ENCODE assay signal across 9 cellular contexts in the genomic region with DNA sequence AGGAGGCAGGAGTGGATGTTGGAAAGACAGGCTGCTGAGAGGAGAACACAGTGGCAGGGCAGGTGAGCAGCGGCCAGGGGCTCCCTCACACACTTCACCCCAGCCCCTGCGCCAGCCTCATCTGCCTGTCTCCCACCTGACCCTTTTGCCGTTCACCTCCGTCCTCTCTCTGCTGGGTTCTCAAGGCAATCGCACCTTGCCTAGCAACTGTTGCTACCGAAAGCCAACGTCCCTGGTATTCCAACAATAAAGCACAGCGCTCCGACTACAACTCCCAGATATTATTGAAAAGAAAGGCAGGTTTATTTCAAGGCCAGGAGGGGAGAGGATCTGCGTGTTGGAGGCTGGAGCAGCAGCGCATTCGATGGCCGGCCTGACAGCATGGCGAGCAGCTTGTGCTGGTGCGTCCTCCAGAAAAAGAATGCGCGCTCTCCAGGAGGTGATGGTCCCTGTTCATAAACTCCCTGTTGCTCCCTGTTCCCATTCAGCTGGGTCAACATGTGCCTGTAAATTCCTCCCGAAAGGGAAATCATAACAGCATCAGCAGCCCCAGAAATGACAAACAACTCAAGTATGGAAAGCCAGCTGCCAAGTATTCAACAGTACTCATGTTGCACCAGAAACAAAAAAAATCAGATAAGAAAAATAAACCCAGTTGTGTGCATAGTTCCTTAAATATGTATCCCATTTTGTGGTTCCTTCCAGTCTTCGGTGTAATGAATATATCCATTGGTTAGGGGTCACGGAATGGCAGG.
DNase-seq lines count a peak whose midpoint lies in the region; TF ChIP-seq lines count a peak whose summit lies in the region.
"Had no signal": no experiment of that assay in that cellular context is flagged by ENCODE, and none has a peak within 500 bp of the region (broad histone marks: within the 10 kb centered on the region; RNA-seq: fewer than 3 reads in every experiment).

No MANE protein-coding gene starts in this region.

- no peaks in the 10 kb centered on the region for H3K36me3 Mint-ChIP-seq in CD8-positive, alpha-beta memory T cell

- CTCF ChIA-PET in CD8-positive, alpha-beta memory T cell (lab: Charles Lee), result no interaction called here

- peak; percentile 10 for DNase-seq in GM04504 (ENCODE audit: low read depth)
- DNase-seq in Peyer's patch, result no peak
- peak; percentile 31 to 54 for DNase-seq in foreskin fibroblast
- DNase-seq in tibial artery, result peak; percentile 45 to 76
- no peak for DNase-seq in HK-2 (ENCODE audit: unreplicated experiment)
- no peak for DNase-seq in NOMO-1 treated with DMSO at 0.1 percent for 48 hours (lab: John Stamatoyannopoulos, UW; ENCODE audit: unreplicated experiment)
- DNase-seq in CD8-positive, alpha-beta memory T cell, result no peak
- DNase-seq: DND-41 had no signal

- intact Hi-C loops in tibial artery (cut with DNase I; ENCODE audit: low total_unique reads), result no loop called here

- H3K4me3 Mint-ChIP-seq in CD8-positive, alpha-beta memory T cell, result no peak overlapping the region
- H3K4me3 Mint-ChIP-seq: T-helper 2 cell treated with Interferon-gamma antibody and Interleukin-4, amounts not matched to agents 5 μg/mL and 100 μg/mL, for 36 hours had no signal

- H3K27me3 Mint-ChIP-seq in CD8-positive, alpha-beta memory T cell, result peaks cover 43 to 73% of the 10 kb centered on the region in 2 donors

- H3K4me3 ChIP-seq in Peyer's patch (no peak overlapping the region), foreskin fibroblast (ENCODE audit: low read depth in 1 of 2, low read length in 2 of 2) (no peak overlapping the region), tibial artery (no peak overlapping the region)
- no peak overlapping the region for H3K4me3 ChIP-seq in CD8-positive, alpha-beta memory T cell (ENCODE audit: low read length)

- H3K27me3 ChIP-seq in Peyer's patch (no peaks in the 10 kb centered on the region), tibial artery (peaks cover 0 to 3% of the 10 kb centered on the region in 2 donors)
- H3K27me3 ChIP-seq in CD8-positive, alpha-beta memory T cell (ENCODE audit: insufficient read depth, low read length, poor library complexity, severe bottlenecking), result no peaks in the 10 kb centered on the region

- H3K4me1 ChIP-seq in Peyer's patch (peaks cover 0 to 8% (median 0%) of the 10 kb centered on the region in 4 donors), tibial artery (peaks cover 0 to 26% (median 13%) of the 10 kb centered on the region in 4 donors)
- no peaks in the 10 kb centered on the region for H3K4me1 ChIP-seq in CD8-positive, alpha-beta memory T cell (ENCODE audit: insufficient read depth, low read length)

- H3K36me3 ChIP-seq in Peyer's patch (no peaks in the 10 kb centered on the region), tibial artery (no peaks in the 10 kb centered on the region)
- H3K36me3 ChIP-seq in CD8-positive, alpha-beta memory T cell (ENCODE audit: insufficient read depth, low read length), result no peaks in the 10 kb centered on the region

- H3K9me3 Mint-ChIP-seq in CD8-positive, alpha-beta memory T cell, result no peaks in the 10 kb centered on the region
- H3K9me3 Mint-ChIP-seq: T-helper 2 cell treated with Interferon-gamma antibody and Interleukin-4, amounts not matched to agents 5 μg/mL and 100 μg/mL, for 36 hours had no signal

- TF ChIP-seq CTCF in Peyer's patch (IDR thresholded peaks at IDR 0.05) (no peak), foreskin fibroblast (IDR thresholded peaks at IDR 0.05; ENCODE audit: low read depth, low read length) (no peak), tibial artery (IDR thresholded peaks at IDR 0.05) (no peak)

- H3K27ac Mint-ChIP-seq in CD8-positive, alpha-beta memory T cell, result no peak overlapping the region
- H3K27ac Mint-ChIP-seq: T-helper 2 cell treated with Interferon-gamma antibody and Interleukin-4, amounts not matched to agents 5 μg/mL and 100 μg/mL, for 36 hours had no signal

- H3K4me1 Mint-ChIP-seq in CD8-positive, alpha-beta memory T cell, result no peaks in the 10 kb centered on the region

- POLR2A ChIA-PET in CD8-positive, alpha-beta memory T cell (lab: Charles Lee), result no interaction called here

- H3K9me3 ChIP-seq in Peyer's patch, result no peaks in the 10 kb centered on the region
- H3K9me3 ChIP-seq in tibial artery, result no peaks in the 10 kb centered on the region
- no peaks in the 10 kb centered on the region for H3K9me3 ChIP-seq in CD8-positive, alpha-beta memory T cell (ENCODE audit: low read length)

- no peak for TF ChIP-seq POLR2A in Peyer's patch (IDR thresholded peaks at IDR 0.05)

- H3K27ac ChIP-seq in Peyer's patch (peak overlapping the region; percentile 17 to 62 (median 42)), tibial artery (peak overlapping the region; percentile 56)
- no peak overlapping the region for H3K27ac ChIP-seq in CD8-positive, alpha-beta memory T cell (ENCODE audit: low read depth, low read length)

Comparison
In these comparisons a context has a peak if more than half of its experiments do, and no peak if none do; other contexts are left out.
1. DNase-seq: peak in GM04504 (single experiment), foreskin fibroblast (2 of 2) and tibial artery (2 of 2); none in Peyer's patch (0 of 3), HK-2 (single experiment), NOMO-1 treated with DMSO at 0.1 percent for 48 hours (single experiment) and CD8-positive, alpha-beta memory T cell (0 of 5).